ENCODE assay signal across 10 cellular contexts in the genomic region with DNA sequence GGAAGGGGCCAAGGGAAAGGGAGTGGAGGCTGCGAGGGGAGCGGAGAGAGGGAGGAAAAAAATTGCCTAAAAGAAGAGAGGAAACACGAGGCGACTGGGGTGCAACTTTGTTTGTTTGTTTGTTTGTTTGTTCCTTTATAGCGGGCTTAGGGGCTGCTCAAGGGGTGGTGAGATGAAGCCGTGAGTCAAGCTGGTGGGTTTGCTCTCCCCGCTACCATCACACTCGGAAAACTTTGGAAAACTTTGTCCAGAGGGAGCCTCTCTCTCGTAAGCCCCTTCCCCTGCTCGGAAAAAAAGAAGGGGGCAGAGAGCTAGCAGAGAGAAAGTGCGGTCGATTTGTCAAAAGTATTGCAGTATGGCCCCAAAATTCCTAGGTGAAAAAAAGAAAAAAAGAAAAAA. TPM values are rescaled to one million over a fixed set of nuclear protein-coding genes. Genes with fewer than 3 reads are reported as not detected.
DNase-seq lines count a peak whose midpoint lies in the region; ATAC-seq and TF ChIP-seq lines count a peak whose summit lies in the region.
"Had no signal": no experiment of that assay in that cellular context is flagged by ENCODE, and none has a peak within 500 bp of the region (broad histone marks: within the 10 kb centered on the region; RNA-seq: fewer than 3 reads in every experiment).

No MANE protein-coding gene starts in this region.

- H3K9ac ChIP-seq in mucosa of rectum (ENCODE audit: low read depth in 1 of 2, low read length in 2 of 2), result no peak overlapping the region

- H3K4me1 ChIP-seq in mucosa of rectum (ENCODE audit: control insufficient read depth in 2 of 2, insufficient read depth in 2 of 2, low read length in 2 of 2) (peaks cover 52 to 60% of the 10 kb centered on the region in 2 donors), upper lobe of right lung (peaks cover 59% of the 10 kb centered on the region)

- H3K36me3 ChIP-seq in mucosa of rectum (ENCODE audit: control insufficient read depth in 2 of 2, insufficient read depth in 2 of 2, low read length in 2 of 2) (no peaks in the 10 kb centered on the region), upper lobe of right lung (no peaks in the 10 kb centered on the region)

- H3K9me3 ChIP-seq in mucosa of rectum (ENCODE audit: control insufficient read depth in 2 of 2, low read length in 2 of 2), result no peaks in the 10 kb centered on the region
- H3K9me3 ChIP-seq in upper lobe of right lung, result no peaks in the 10 kb centered on the region

- H3K4me3 ChIP-seq in mucosa of rectum (ENCODE audit: low read length in 2 of 2) (peak overlapping the region; percentile 15 to 34), upper lobe of right lung (peak overlapping the region; percentile 46)

- no peak for DNase-seq in activated naive CD4-positive, alpha-beta T cell treated with Interleukin-2 at 50 U/mL for 16 hours
- no peak for DNase-seq in upper lobe of right lung
- no peak for DNase-seq in 8988T
- DNase-seq in activated T-helper 2 cell treated with anti-CD3 and anti-CD28 coated beads, Interferon-gamma antibody, Interleukin-2, Interleukin-4, amounts not matched to agents 10 μg/mL and 5 μg/mL and 100 μg/mL, durations not matched to agents 14 hours and 24 hours and 36 hours (ENCODE audit: low spot score), result no peak

- no peak overlapping the region for H3K27ac Mint-ChIP-seq in activated naive CD4-positive, alpha-beta T cell treated with anti-CD3 and anti-CD28 coated beads, Interleukin-2, amount 50 U/mL, for 24 hours
- H3K27ac Mint-ChIP-seq in brain, result peak overlapping the region in 1 of 5 experiments; percentile 42
- H3K27ac Mint-ChIP-seq in activated T-helper 2 cell treated with anti-CD3 and anti-CD28 coated beads, Interferon-gamma antibody, Interleukin-2, Interleukin-4, amounts not matched to agents 10 μg/mL and 5 μg/mL and 100 μg/mL, durations not matched to agents 14 hours and 24 hours and 36 hours, result no peak overlapping the region

- H3K27me3 ChIP-seq in mucosa of rectum (ENCODE audit: control insufficient read depth in 2 of 2, insufficient read depth in 2 of 2, low read length in 2 of 2) (peaks cover 42 to 44% of the 10 kb centered on the region in 2 donors), upper lobe of right lung (peaks cover 68% of the 10 kb centered on the region)

- intact Hi-C loops in upper lobe of right lung (cut with DNase I), result loop anchor here (10.0 kb wide), 1 partner anchor 223 kb away; no protein-coding TSS in a partner anchor
- intact Hi-C loops in activated T-helper 2 cell treated with anti-CD3 and anti-CD28 coated beads, Interferon-gamma antibody, Interleukin-2, Interleukin-4, amounts not matched to agents 10 μg/mL and 5 μg/mL and 100 μg/mL, durations not matched to agents 14 hours and 24 hours and 36 hours (cut with micrococcal nuclease), result loop anchor here (5.0 kb wide), 1 partner anchor 1261 kb away; no protein-coding TSS in a partner anchor

- H3K4me3 Mint-ChIP-seq in activated naive CD4-positive, alpha-beta T cell treated with anti-CD3 and anti-CD28 coated beads, Interleukin-2, amount 50 U/mL, for 24 hours, result peak overlapping the region; percentile 73
- H3K4me3 Mint-ChIP-seq in brain, result peak overlapping the region; percentile 80 to 90 (median 87)
- no peak overlapping the region for H3K4me3 Mint-ChIP-seq in activated T-helper 2 cell treated with anti-CD3 and anti-CD28 coated beads, Interferon-gamma antibody, Interleukin-2, Interleukin-4, amounts not matched to agents 10 μg/mL and 5 μg/mL and 100 μg/mL, durations not matched to agents 14 hours and 24 hours and 36 hours (ENCODE audit: low read depth)

- peaks cover 52% of the 10 kb centered on the region for H3K27me3 Mint-ChIP-seq in activated naive CD4-positive, alpha-beta T cell treated with anti-CD3 and anti-CD28 coated beads, Interleukin-2, amount 50 U/mL, for 24 hours
- peaks cover 88% of the 10 kb centered on the region for H3K27me3 Mint-ChIP-seq in brain
- H3K27me3 Mint-ChIP-seq in activated T-helper 2 cell treated with anti-CD3 and anti-CD28 coated beads, Interferon-gamma antibody, Interleukin-2, Interleukin-4, amounts not matched to agents 10 μg/mL and 5 μg/mL and 100 μg/mL, durations not matched to agents 14 hours and 24 hours and 36 hours (ENCODE audit: low read depth), result peaks cover 61% of the 10 kb centered on the region

- peaks cover 48% of the 10 kb centered on the region for H3K4me1 Mint-ChIP-seq in activated naive CD4-positive, alpha-beta T cell treated with anti-CD3 and anti-CD28 coated beads, Interleukin-2, amount 50 U/mL, for 24 hours
- peaks cover 70% of the 10 kb centered on the region for H3K4me1 Mint-ChIP-seq in brain
- H3K4me1 Mint-ChIP-seq in activated T-helper 2 cell treated with anti-CD3 and anti-CD28 coated beads, Interferon-gamma antibody, Interleukin-2, Interleukin-4, amounts not matched to agents 10 μg/mL and 5 μg/mL and 100 μg/mL, durations not matched to agents 14 hours and 24 hours and 36 hours (ENCODE audit: low read depth), result peaks cover 15% of the 10 kb centered on the region

- H3K9me3 Mint-ChIP-seq in activated naive CD4-positive, alpha-beta T cell treated with anti-CD3 and anti-CD28 coated beads, Interleukin-2, amount 50 U/mL, for 24 hours, result no peaks in the 10 kb centered on the region
- H3K9me3 Mint-ChIP-seq in brain, result peaks cover 0 to 2% (median 0%) of the 10 kb centered on the region in 5 experiments
- peaks cover 6% of the 10 kb centered on the region for H3K9me3 Mint-ChIP-seq in activated T-helper 2 cell treated with anti-CD3 and anti-CD28 coated beads, Interferon-gamma antibody, Interleukin-2, Interleukin-4, amounts not matched to agents 10 μg/mL and 5 μg/mL and 100 μg/mL, durations not matched to agents 14 hours and 24 hours and 36 hours

- H3K36me3 Mint-ChIP-seq in activated naive CD4-positive, alpha-beta T cell treated with anti-CD3 and anti-CD28 coated beads, Interleukin-2, amount 50 U/mL, for 24 hours, result peaks cover 2% of the 10 kb centered on the region
- no peaks in the 10 kb centered on the region for H3K36me3 Mint-ChIP-seq in brain
- peaks cover 7% of the 10 kb centered on the region for H3K36me3 Mint-ChIP-seq in activated T-helper 2 cell treated with anti-CD3 and anti-CD28 coated beads, Interferon-gamma antibody, Interleukin-2, Interleukin-4, amounts not matched to agents 10 μg/mL and 5 μg/mL and 100 μg/mL, durations not matched to agents 14 hours and 24 hours and 36 hours (ENCODE audit: low read depth)

- ATAC-seq in upper lobe of right lung (no peak), GM18517 (IDR thresholded peaks at IDR 0.05; ENCODE audit: unreplicated experiment) (no peak)

- no peak for TF ChIP-seq CTCF in brain (conservative IDR thresholded peaks at IDR 0.05)
- TF ChIP-seq CTCF in upper lobe of right lung (IDR thresholded peaks at IDR 0.05), result no peak

- no peak overlapping the region for H3K27ac ChIP-seq in mucosa of rectum (ENCODE audit: low read depth in 2 of 2, low read length in 2 of 2)
- no peak overlapping the region for H3K27ac ChIP-seq in upper lobe of right lung

RNA-seq across cellular contexts. Expression of gene CYP26B1, which starts 0.3 kb away (rescaled TPM):
- polyA plus RNA-seq in brain (ENCODE audit: insufficient read depth, low read depth, low replicate concordance), result 3.4 TPM
- 3.8 TPM for total RNA-seq in upper lobe of right lung
- not detected in 2 replicates for total RNA-seq in activated T-helper 2 cell treated with anti-CD3 and anti-CD28 coated beads, Interferon-gamma antibody, Interleukin-2, Interleukin-4, amounts not matched to agents 10 μg/mL and 5 μg/mL and 100 μg/mL, durations not matched to agents 14 hours and 24 hours and 36 hours
- total RNA-seq: dermis microvascular lymphatic vessel endothelial cell; T-helper 1 cell treated with Interleukin-12 subunit alpha and Interleukin-12 subunit beta and Interleukin-4 antibody, amounts not matched to agents 30 ng/mL and 1 ng/mL, for 36 hours had no signal
